Comparison of ENCODE assay signal across 24 cellular contexts in genomic region chr6:37861452-37861851, GRCh38.
"Had no signal": no experiment of that assay in that cellular context is flagged by ENCODE, and none has a peak within 500 bp of the region (broad histone marks: within the 10 kb centered on the region; RNA-seq: fewer than 3 reads in every experiment).

No MANE protein-coding gene starts in this region.

- H3K4me1 ChIP-seq: breast epithelium, colonic mucosa had no signal

- ATAC-seq: activated CD4-positive, alpha-beta T cell treated with anti-CD3 and anti-CD28 coated beads for 36 hours; effector memory CD8-positive, alpha-beta T cell; esophagus mucosa; left ventricle myocardium superior; SK-N-SH treated with all-trans-retinoic acid at 6 μM for 48 hours; T-cell had no signal

- H3K4me3 ChIP-seq: adrenal gland, breast epithelium, colonic mucosa, dorsolateral prefrontal cortex, sigmoid colon, smooth muscle cell, tibial artery had no signal

- H3K9me3 ChIP-seq: adrenal gland, breast epithelium, colonic mucosa, sigmoid colon, tibial artery had no signal

- H3K27me3 Mint-ChIP-seq: activated CD4-positive, alpha-beta T cell treated with anti-CD3 and anti-CD28 coated beads for 36 hours; activated naive CD4-positive, alpha-beta T cell treated with anti-CD3 and anti-CD28 coated beads, Interleukin-2, amount 50 U/mL, for 24 hours; effector memory CD8-positive, alpha-beta T cell; T-cell had no signal

- H3K9me3 Mint-ChIP-seq: activated naive CD4-positive, alpha-beta T cell treated with anti-CD3 and anti-CD28 coated beads, Interleukin-2, amount 50 U/mL, for 24 hours; effector memory CD8-positive, alpha-beta T cell; T-cell had no signal

- H3K4me3 Mint-ChIP-seq: activated CD4-positive, alpha-beta T cell treated with anti-CD3 and anti-CD28 coated beads for 36 hours; activated naive CD4-positive, alpha-beta T cell treated with anti-CD3 and anti-CD28 coated beads, Interleukin-2, amount 50 U/mL, for 24 hours; effector memory CD8-positive, alpha-beta T cell; T-cell had no signal

- DNase-seq: activated CD4-positive, alpha-beta T cell treated with anti-CD3 and anti-CD28 coated beads for 36 hours; activated CD4-positive, alpha-beta T cell treated with anti-CD3 and anti-CD28 coated beads, Interleukin-2, amount 50 U/mL, for 4 hours; activated gamma-delta T cell; adrenal gland; colonic mucosa; dorsolateral prefrontal cortex; effector memory CD8-positive, alpha-beta T cell; foreskin melanocyte; hippocampal formation; left ventricle myocardium superior; mammary epithelial cell; midbrain; occipital lobe; retina; sigmoid colon; stimulated activated CD4-positive, alpha-beta T cell treated with anti-CD3 and anti-CD28 coated beads, Interleukin-15, amount 100 ng/mL, for 24 hours; stimulated activated naive CD4-positive, alpha-beta T cell; T-cell; tibial artery had no signal

- H3K27ac ChIP-seq: adrenal gland, breast epithelium, colonic mucosa, dorsolateral prefrontal cortex, sigmoid colon, tibial artery had no signal

- H3K36me3 ChIP-seq: adrenal gland, breast epithelium, colonic mucosa, sigmoid colon, tibial artery had no signal

- H3K27ac Mint-ChIP-seq: activated CD4-positive, alpha-beta T cell treated with anti-CD3 and anti-CD28 coated beads for 36 hours; activated naive CD4-positive, alpha-beta T cell treated with anti-CD3 and anti-CD28 coated beads, Interleukin-2, amount 50 U/mL, for 24 hours; effector memory CD8-positive, alpha-beta T cell; T-cell had no signal

- H3K27me3 ChIP-seq: adrenal gland, breast epithelium, colonic mucosa, dorsolateral prefrontal cortex, sigmoid colon, tibial artery had no signal
